11 cellular contexts compared by ENCODE assay signal in genomic region chr21:26964379-26964778, GRCh38. TPM values are rescaled to one million over a fixed set of nuclear protein-coding genes. Genes with fewer than 3 reads are reported as not detected.
A peak's percentile ranks its signal among the peaks of the same experiment; 100 is the strongest.
DNase-seq lines count a peak whose midpoint lies in the region; ATAC-seq and TF ChIP-seq lines count a peak whose summit lies in the region.
"Had no signal": no experiment of that assay in that cellular context is flagged by ENCODE, and none has a peak within 500 bp of the region (broad histone marks: within the 10 kb centered on the region; RNA-seq: fewer than 3 reads in every experiment).

No MANE protein-coding gene starts in this region.

- TF ChIP-seq CTCF in AG10803 (conservative IDR thresholded peaks at IDR 0.05; ENCODE audit: low read length) (peak; percentile 16; the same call in 1 of the 2 replicates), brain (conservative IDR thresholded peaks at IDR 0.05) (no peak), kidney epithelial cell (IDR thresholded peaks at IDR 0.05; ENCODE audit: insufficient read depth, low read length, poor library complexity, severe bottlenecking) (no peak), retinal pigment epithelial cell (conservative IDR thresholded peaks at IDR 0.05; ENCODE audit: low read depth, low read length) (no peak)

- H3K27ac Mint-ChIP-seq in brain = peak overlapping the region in 2 of 5 experiments; percentile 56 to 94

- DNase-seq in AG10803 (ENCODE audit: low read depth) (peak; percentile 97), kidney epithelial cell (ENCODE audit: low read depth) (peak; percentile 70), retinal pigment epithelial cell (ENCODE audit: low read depth) (no peak), DMS153 treated with DMSO at 0.1 percent for 48 hours (lab: John Stamatoyannopoulos, UW; ENCODE audit: unreplicated experiment) (no peak)
- no peak for DNase-seq in activated CD4-positive, alpha-beta T cell treated with anti-CD3 and anti-CD28 coated beads, Interleukin-2, amount 50 U/mL, for 1 hour
- DNase-seq in activated CD4-positive, alpha-beta T cell treated with anti-CD3 and anti-CD28 coated beads, Interleukin-2, amount 50 U/mL, for 4 hours = no peak
- DNase-seq: stimulated activated CD4-positive, alpha-beta T cell treated with anti-CD3 and anti-CD28 coated beads, Interleukin-1b, Interleukin-23, amount 100 ng/mL, for 48 hours had no signal

- H3K4me3 Mint-ChIP-seq in brain = peak overlapping the region in 4 of 5 experiments; percentile 74 to 97 (median 92)

- H3K4me3 ChIP-seq in AG10803 (ENCODE audit: low read length) (peak overlapping the region; percentile 81), kidney epithelial cell (ENCODE audit: low read depth, low read length) (peak overlapping the region; percentile 80), retinal pigment epithelial cell (ENCODE audit: low read length) (peak overlapping the region; percentile 73)
- H3K4me3 ChIP-seq: BLaER1 treated with 17β-estradiol and CSF1 and Interleukin-3, amounts not matched to agents 10 nM and 100 nM; SK-N-MC had no signal

- H3K36me3 Mint-ChIP-seq in brain = no peaks in the 10 kb centered on the region

- no peak for ATAC-seq in HG02970 (IDR thresholded peaks at IDR 0.05; ENCODE audit: low FRiP score, unreplicated experiment)

- H3K27me3 ChIP-seq in kidney epithelial cell (ENCODE audit: control insufficient read depth, insufficient read depth, low read length) = no peaks in the 10 kb centered on the region

- peaks cover 55% of the 10 kb centered on the region for H3K27me3 Mint-ChIP-seq in brain

- H3K36me3 ChIP-seq in kidney epithelial cell (ENCODE audit: control insufficient read depth, insufficient read depth, low read length) = no peaks in the 10 kb centered on the region
- H3K36me3 ChIP-seq: BLaER1 treated with 17β-estradiol and CSF1 and Interleukin-3, amounts not matched to agents 10 nM and 100 nM had no signal

- H3K9me3 Mint-ChIP-seq in brain = peaks cover 0 to 6% (median 0%) of the 10 kb centered on the region in 5 experiments

- peaks cover 56% of the 10 kb centered on the region for H3K4me1 Mint-ChIP-seq in brain

RNA-seq across cellular contexts. Expression of gene ADAMTS5, which starts 2.5 kb away (rescaled TPM):
- polyA plus RNA-seq in brain (ENCODE audit: insufficient read depth, low read depth, low replicate concordance) = 0.22 TPM
- 16.3 and 17.3 TPM in 2 replicates for total RNA-seq in kidney epithelial cell

Comparison
In these comparisons a context has a peak if more than half of its experiments do, and no peak if none do; other contexts are left out.
1. DNase-seq: peak in AG10803 (single experiment) and kidney epithelial cell (single experiment); none in retinal pigment epithelial cell (single experiment), activated CD4-positive, alpha-beta T cell treated with anti-CD3 and anti-CD28 coated beads, Interleukin-2, amount 50 U/mL, for 1 hour (single experiment), activated CD4-positive, alpha-beta T cell treated with anti-CD3 and anti-CD28 coated beads, Interleukin-2, amount 50 U/mL, for 4 hours (0 of 2) and DMS153 treated with DMSO at 0.1 percent for 48 hours (single experiment).
2. Peak in every context shown above with its lines, with median percentiles within 50 percentile points of each other: H3K4me3 ChIP-seq.